9 cellular contexts compared by ENCODE assay signal in the genomic region with DNA sequence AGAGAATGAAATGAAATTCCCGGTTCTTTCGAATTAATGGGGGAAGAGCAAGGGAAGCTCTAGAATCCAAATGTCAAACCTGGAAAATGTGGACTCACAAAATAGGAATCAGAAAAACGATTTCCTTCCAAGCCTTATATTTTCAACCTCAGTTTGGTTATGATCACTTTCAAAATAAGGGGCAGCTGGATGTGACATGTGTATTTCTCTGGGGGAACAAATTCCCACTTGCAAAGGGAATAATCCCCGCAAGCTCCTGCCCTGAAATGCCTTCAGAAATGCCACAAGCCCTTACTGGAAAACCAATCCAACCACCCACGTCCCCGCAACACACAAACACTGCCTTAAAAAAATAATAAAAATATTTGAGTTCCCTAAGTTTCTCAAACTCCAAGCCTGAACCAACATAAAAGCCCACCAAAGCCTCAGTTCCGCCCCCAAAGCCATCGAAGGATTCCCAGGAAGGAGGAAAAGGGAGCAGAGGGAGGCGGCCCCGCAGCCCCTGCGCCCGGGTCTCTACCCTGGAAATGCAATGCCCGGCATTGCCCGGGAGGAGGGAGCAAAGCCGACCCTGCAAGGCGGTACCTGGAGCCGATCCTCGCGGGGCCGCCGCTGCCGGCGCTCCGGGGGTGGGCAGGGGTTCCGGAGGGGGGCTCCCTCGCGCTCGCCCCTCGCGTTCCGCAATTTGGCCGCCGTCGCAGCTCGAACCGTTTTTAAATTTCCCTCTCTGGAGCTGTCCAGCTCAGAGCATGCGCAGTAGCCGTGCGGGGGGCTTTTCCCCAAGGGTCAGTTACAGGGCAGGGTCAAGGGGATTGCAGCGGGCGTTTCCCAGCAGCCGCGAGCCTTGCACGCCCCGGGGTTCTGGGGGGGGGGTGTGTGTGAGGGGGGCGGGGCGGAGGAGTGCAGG. TPM values are rescaled to one million over a fixed set of nuclear protein-coding genes. Genes with fewer than 3 reads are reported as not detected.
DNase-seq lines count a peak whose midpoint lies in the region; ATAC-seq and TF ChIP-seq lines count a peak whose summit lies in the region.
"Had no signal": no experiment of that assay in that cellular context is flagged by ENCODE, and none has a peak within 500 bp of the region (broad histone marks: within the 10 kb centered on the region; RNA-seq: fewer than 3 reads in every experiment).

A gene with protein sequence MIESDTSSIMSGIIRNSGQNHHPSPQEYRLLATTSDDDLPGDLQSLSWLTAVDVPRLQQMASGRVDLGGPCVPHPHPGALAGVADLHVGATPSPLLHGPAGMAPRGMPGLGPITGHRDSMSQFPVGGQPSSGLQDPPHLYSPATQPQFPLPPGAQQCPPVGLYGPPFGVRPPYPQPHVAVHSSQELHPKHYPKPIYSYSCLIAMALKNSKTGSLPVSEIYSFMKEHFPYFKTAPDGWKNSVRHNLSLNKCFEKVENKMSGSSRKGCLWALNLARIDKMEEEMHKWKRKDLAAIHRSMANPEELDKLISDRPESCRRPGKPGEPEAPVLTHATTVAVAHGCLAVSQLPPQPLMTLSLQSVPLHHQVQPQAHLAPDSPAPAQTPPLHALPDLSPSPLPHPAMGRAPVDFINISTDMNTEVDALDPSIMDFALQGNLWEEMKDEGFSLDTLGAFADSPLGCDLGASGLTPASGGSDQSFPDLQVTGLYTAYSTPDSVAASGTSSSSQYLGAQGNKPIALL (minus strand): TSS at position 751 of the 907 bp plus-strand sequence. CDS start 963 bp downstream, outside the sequence.

- H3K4me1 ChIP-seq in transverse colon: peaks cover 6 to 20% (median 16%) of the 10 kb centered on the region in 4 donors

- intact Hi-C loops in transverse colon (cut with DNase I; ENCODE audit: low total_unique reads): no loop called here

- no peaks in the 10 kb centered on the region for H3K36me3 ChIP-seq in WERI-Rb-1
- H3K36me3 ChIP-seq in transverse colon: no peaks in the 10 kb centered on the region

- TF ChIP-seq CTCF in WERI-Rb-1 (IDR thresholded peaks at IDR 0.05; ENCODE audit: low read depth, low read length) (no peak), transverse colon (IDR thresholded peaks at IDR 0.05) (no peak)

- peak; percentile 61 for DNase-seq in activated effector memory CD4-positive, alpha-beta T cell treated with anti-CD3 and anti-CD28 coated beads, Interleukin-2, amount 50 U/mL, for 16 hours
- DNase-seq in activated effector memory CD4-positive, alpha-beta T cell treated with Interleukin-2 at 50 U/mL for 16 hours: no peak
- DNase-seq in WERI-Rb-1 (peak; percentile 67), left kidney (ENCODE audit: low read depth, low spot score) (peak; percentile 78), transverse colon (no peak), occipital lobe (lab: John Stamatoyannopoulos, UW) (no peak), anterior cingulate cortex (lab: John Stamatoyannopoulos, UW) (no peak)

- ATAC-seq in HG03432 (IDR thresholded peaks at IDR 0.05; ENCODE audit: unreplicated experiment): no peak

- H3K4me3 ChIP-seq in WERI-Rb-1 (ENCODE audit: low read depth, low read length) (peak within 1 kb of the TSS; percentile 71), transverse colon (peak within 1 kb of the TSS; percentile 18 to 58 (median 35))

- peak within 1 kb of the TSS; percentile 68 for H3K27ac ChIP-seq in WERI-Rb-1
- H3K27ac ChIP-seq in transverse colon: no peak within 1 kb of the TSS

- no peak for TF ChIP-seq POLR2A in transverse colon (IDR thresholded peaks at IDR 0.05)

- in situ Hi-C loops in transverse colon (cut with MboI; ENCODE audit: low pct_ligation_motif_present in 1 of 4, low pct_unique_long_range_greater_than_20kb in 1 of 4, low sequenced_read_pairs in 3 of 4): no loop called here

- no peaks in the 10 kb centered on the region for H3K9me3 ChIP-seq in WERI-Rb-1 (ENCODE audit: severe bottlenecking)
- no peaks in the 10 kb centered on the region for H3K9me3 ChIP-seq in transverse colon

- 9 to 21% methylated on average over 9 to 38 of the region's 47 CpGs for WGBS in transverse colon (ENCODE audit: low coverage in 1 of 2), 2 donors

- TF ChIP-seq EP300 in transverse colon (IDR thresholded peaks at IDR 0.05; ENCODE audit: low read depth): no peak

- no peaks in the 10 kb centered on the region for H3K27me3 ChIP-seq in WERI-Rb-1 (ENCODE audit: insufficient read depth, low read depth, severe bottlenecking)
- peaks cover 78% of the 10 kb centered on the region for H3K27me3 ChIP-seq in transverse colon

RNA-seq across cellular contexts. Expression of the gene that starts here (rescaled TPM):
- total RNA-seq in transverse colon (not detected), occipital lobe (0.16 TPM)
- total RNA-seq: renal cortical epithelial cell had no signal

Comparison
In these comparisons a context has a peak if more than half of its experiments do, and no peak if none do; other contexts are left out.
1. DNase-seq: peak in activated effector memory CD4-positive, alpha-beta T cell treated with anti-CD3 and anti-CD28 coated beads, Interleukin-2, amount 50 U/mL, for 16 hours (single experiment), WERI-Rb-1 (single experiment) and left kidney (single experiment); none in activated effector memory CD4-positive, alpha-beta T cell treated with Interleukin-2 at 50 U/mL for 16 hours (single experiment), transverse colon (single experiment), occipital lobe (single experiment) and anterior cingulate cortex (0 of 58).